23 cellular contexts compared by ENCODE assay signal in the genomic region with DNA sequence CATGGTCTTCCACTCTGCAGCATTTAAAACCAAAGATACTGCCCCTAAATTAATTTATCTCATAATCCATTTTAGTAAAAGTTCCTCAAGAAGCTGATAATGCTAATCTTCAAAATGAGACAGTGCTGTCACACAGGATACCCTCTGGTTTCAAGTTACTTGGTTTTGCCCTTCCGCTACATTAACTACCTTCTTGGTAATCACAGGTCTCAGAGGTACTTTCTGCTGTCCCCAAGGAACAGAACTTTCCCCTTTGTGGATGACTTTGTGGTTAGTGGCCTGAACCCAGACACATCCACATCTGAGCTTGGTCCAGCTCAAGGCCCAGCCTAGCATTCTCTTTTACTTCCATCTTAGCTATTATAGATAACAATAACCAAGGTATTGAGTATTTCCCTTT.
DNase-seq lines count a peak whose midpoint lies in the region; ATAC-seq, FAIRE-seq and TF ChIP-seq lines count a peak whose summit lies in the region.
"Had no signal": no experiment of that assay in that cellular context is flagged by ENCODE, and none has a peak within 500 bp of the region (broad histone marks: within the 10 kb centered on the region; RNA-seq: fewer than 3 reads in every experiment).

No MANE protein-coding gene starts in this region.

- H3K27me3 Mint-ChIP-seq in CD8-positive, alpha-beta T cell (ENCODE audit: low read depth), result no peaks in the 10 kb centered on the region
- H3K27me3 Mint-ChIP-seq: activated naive CD8-positive, alpha-beta T cell had no signal

- H3K9me3 Mint-ChIP-seq in CD8-positive, alpha-beta T cell, result no peaks in the 10 kb centered on the region

- no peaks in the 10 kb centered on the region for H3K36me3 Mint-ChIP-seq in CD8-positive, alpha-beta T cell
- H3K36me3 Mint-ChIP-seq: activated naive CD8-positive, alpha-beta T cell had no signal

- in situ Hi-C loops in GM12878 (cut with MboI), result no loop called here
- in situ Hi-C loops in transverse colon (cut with MboI; ENCODE audit: low pct_ligation_motif_present in 1 of 4, low pct_unique_long_range_greater_than_20kb in 1 of 4, low sequenced_read_pairs in 3 of 4), result no loop called here

- POLR2A ChIA-PET in GM12878 (lab: Charles Lee), result no interaction called here
- POLR2A ChIA-PET in CD8-positive, alpha-beta T cell (lab: Charles Lee), result no interaction called here

- H3K4me3 ChIP-seq in GM12878 (no peak overlapping the region), transverse colon (no peak overlapping the region)
- H3K4me3 ChIP-seq in CD8-positive, alpha-beta T cell (ENCODE audit: low read depth, low read length), result no peak overlapping the region
- H3K4me3 ChIP-seq: gastroesophageal sphincter, thyroid gland had no signal

- no peak overlapping the region for H3K27ac ChIP-seq in GM12878 (ENCODE audit: control insufficient read depth, insufficient read depth)
- H3K27ac ChIP-seq in transverse colon, result no peak overlapping the region
- no peak overlapping the region for H3K27ac ChIP-seq in CD8-positive, alpha-beta T cell (ENCODE audit: low read depth, low read length)
- H3K27ac ChIP-seq: gastroesophageal sphincter, thyroid gland had no signal

- H3K27me3 ChIP-seq in GM12878 (replicated peaks in 1 of 2; ENCODE audit: control insufficient read depth in 2 of 2, insufficient read depth in 2 of 2, low read length in 1 of 2) (no peaks in the 10 kb centered on the region), transverse colon (no peaks in the 10 kb centered on the region)
- H3K27me3 ChIP-seq in CD8-positive, alpha-beta T cell (ENCODE audit: insufficient read depth, low read length), result no peaks in the 10 kb centered on the region
- H3K27me3 ChIP-seq: gastroesophageal sphincter, thyroid gland had no signal

- H3K9ac ChIP-seq in GM12878 (ENCODE audit: control insufficient read depth, insufficient read depth, low read length), result no peak overlapping the region
- H3K9ac ChIP-seq: SK-N-SH had no signal

- H3K4me1 ChIP-seq in GM12878 (ENCODE audit: control insufficient read depth, insufficient read depth, low read length) (no peaks in the 10 kb centered on the region), transverse colon (no peaks in the 10 kb centered on the region)
- no peaks in the 10 kb centered on the region for H3K4me1 ChIP-seq in CD8-positive, alpha-beta T cell (ENCODE audit: insufficient read depth, low read length)
- H3K4me1 ChIP-seq: gastroesophageal sphincter, thyroid gland had no signal

- TF ChIP-seq POLR2A in GM12878 (IDR thresholded peaks at IDR 0.05; ENCODE audit: low read depth, low read length) (no peak), transverse colon (IDR thresholded peaks at IDR 0.05) (no peak)

- no peaks in the 10 kb centered on the region for H3K4me1 Mint-ChIP-seq in CD8-positive, alpha-beta T cell (ENCODE audit: low read depth)

- no peaks in the 10 kb centered on the region for H4K20me1 ChIP-seq in GM12878 (ENCODE audit: control insufficient read depth, insufficient read depth)

- CTCF ChIA-PET in GM12878 (lab: Yijun Ruan, JAX), result interaction anchor here (1.1 kb wide), 1 partner anchor 46 kb away, joined by 3 read pairs; no protein-coding TSS in a partner anchor
- CTCF ChIA-PET in CD8-positive, alpha-beta T cell (lab: Charles Lee), result no interaction called here

- BruUV-seq in GM12878 (replicated peaks; lab: Mats Ljungman, UMichigan), result no TSS peak

- TF ChIP-seq EP300 in GM12878 (IDR thresholded peaks at IDR 0.05; ENCODE audit: borderline replicate concordance in 1 of 2, control insufficient read depth in 1 of 2, low read depth in 2 of 2, low read length in 2 of 2) (no peak), transverse colon (IDR thresholded peaks at IDR 0.05; ENCODE audit: low read depth) (no peak)

- H3K79me2 ChIP-seq in GM12878 (ENCODE audit: control insufficient read depth, insufficient read depth, low read length), result no peaks in the 10 kb centered on the region

- H3K9me3 ChIP-seq in GM12878 (replicated peaks; ENCODE audit: control insufficient read depth, insufficient read depth, low read length) (no peaks in the 10 kb centered on the region), transverse colon (no peaks in the 10 kb centered on the region)
- no peaks in the 10 kb centered on the region for H3K9me3 ChIP-seq in CD8-positive, alpha-beta T cell (ENCODE audit: low read length)
- H3K9me3 ChIP-seq: gastroesophageal sphincter, SK-N-SH, thyroid gland had no signal

- FAIRE-seq in GM12878 (lab: Jason Lieb, UNC), result no peak

- ATAC-seq in GM18870 (IDR thresholded peaks at IDR 0.05; ENCODE audit: unreplicated experiment) (peak; percentile 47), HG02588 (IDR thresholded peaks at IDR 0.05; ENCODE audit: unreplicated experiment) (peak; percentile 70), HG03196 (IDR thresholded peaks at IDR 0.05; ENCODE audit: unreplicated experiment) (peak; percentile 55), GM12878 (peak; percentile 78), HG03025 (IDR thresholded peaks at IDR 0.05; ENCODE audit: low FRiP score, unreplicated experiment) (no peak)
- no peak for ATAC-seq in CD8-positive, alpha-beta T cell
- ATAC-seq: activated CD4-positive, CD25-positive, alpha-beta regulatory T cell treated with anti-CD3 and anti-CD28 coated beads, Interleukin-2, amount 50 U/mL, for 24 hours; esophagus mucosa; gastroesophageal sphincter; HCT116; left colon had no signal

- intact Hi-C loops in GM12878 (cut with micrococcal nuclease; ENCODE audit: unreplicated experiment) (no loop called here), transverse colon (cut with DNase I; ENCODE audit: low total_unique reads) (no loop called here)
- intact Hi-C loops in CD8-positive, alpha-beta T cell (cut with DNase I, micrococcal nuclease), result no loop called here

- WGBS in GM12878 (ENCODE audit: insufficient coverage, insufficient replicate concordance, low lambda C conversion rate, missing lambda C conversion rate), result 0% methylated on average over 1 of the region's 1 CpG
- WGBS in transverse colon (ENCODE audit: low coverage in 1 of 2), 2 donors, result 83% methylated on average over 1 of the region's 1 CpG; no CpG with 5 or more reads in 1 of the 2 donors

- H2AFZ ChIP-seq in GM12878 (ENCODE audit: control insufficient read depth, low read depth, low read length), result no peak overlapping the region

- DNase-seq in GM12878 (ENCODE audit: low read depth, low spot score) (peak; percentile 11), transverse colon (no peak), amniotic stem cell (lab: John Stamatoyannopoulos, UW) (no peak)
- no peak for DNase-seq in CD8-positive, alpha-beta T cell
- DNase-seq: effector CD8-positive, alpha-beta T cell; KG1; left colon; MV-4-11; NCI-H1930; NCI-H446; RPMI8226; SK-N-SH; stimulated activated naive CD4-positive, alpha-beta T cell treated with Interleukin-2 at 50 U/mL for 16 hours; thyroid gland had no signal

- H3K36me3 ChIP-seq in GM12878 (ENCODE audit: control insufficient read depth in 2 of 2, insufficient read depth in 2 of 2, low read length in 1 of 2), result no peaks in the 10 kb centered on the region
- no peaks in the 10 kb centered on the region for H3K36me3 ChIP-seq in transverse colon
- no peaks in the 10 kb centered on the region for H3K36me3 ChIP-seq in CD8-positive, alpha-beta T cell (ENCODE audit: insufficient read depth, low read length)
- H3K36me3 ChIP-seq: gastroesophageal sphincter, thyroid gland had no signal

- H3K4me2 ChIP-seq in GM12878 (ENCODE audit: control insufficient read depth, insufficient read depth), result no peak overlapping the region
- H3K4me2 ChIP-seq: SK-N-SH had no signal

- RAD21 ChIA-PET in GM12878 (lab: Charles Lee; ENCODE audit: unreplicated experiment), result no interaction called here

- TF ChIP-seq RAD21 in GM12878 (IDR thresholded peaks at IDR 0.05; ENCODE audit: insufficient read depth, low read depth, low read length), result no peak

- SMC1A ChIA-PET in GM12878 (lab: Charles Lee; ENCODE audit: uncharacterized antibody, unreplicated experiment), result no interaction called here

- no peak overlapping the region for H3K4me3 Mint-ChIP-seq in CD8-positive, alpha-beta T cell
- H3K4me3 Mint-ChIP-seq: activated naive CD8-positive, alpha-beta T cell had no signal

- TF ChIP-seq CTCF in GM12878 (IDR thresholded peaks at IDR 0.05 in 2 of 3, conservative IDR thresholded peaks at IDR 0.05 in 1 of 3; ENCODE audit: control insufficient read depth in 2 of 3, extremely low read depth in 1 of 3, insufficient read depth in 1 of 3, low read depth in 3 of 3, low read length in 3 of 3) (no peak), transverse colon (IDR thresholded peaks at IDR 0.05) (no peak)
- no peak for TF ChIP-seq CTCF in CD8-positive, alpha-beta T cell (IDR thresholded peaks at IDR 0.05)

- H3K27ac Mint-ChIP-seq in CD8-positive, alpha-beta T cell, result no peak overlapping the region
- H3K27ac Mint-ChIP-seq: activated naive CD8-positive, alpha-beta T cell had no signal

TF ChIP-seq in GM12878, 131 proteins besides CTCF, POLR2A, EP300 and RAD21 (continues in another document):
- TF ChIP-seq CREM (IDR thresholded peaks at IDR 0.05; ENCODE audit: low read depth), result no peak
- TF ChIP-seq SMAD1 (IDR thresholded peaks at IDR 0.05; ENCODE audit: low read depth, partially characterized antibody), result no peak
- no peak for TF ChIP-seq JUND (IDR thresholded peaks at IDR 0.05; ENCODE audit: low read depth, low read length)
- TF ChIP-seq, protein P1, sequence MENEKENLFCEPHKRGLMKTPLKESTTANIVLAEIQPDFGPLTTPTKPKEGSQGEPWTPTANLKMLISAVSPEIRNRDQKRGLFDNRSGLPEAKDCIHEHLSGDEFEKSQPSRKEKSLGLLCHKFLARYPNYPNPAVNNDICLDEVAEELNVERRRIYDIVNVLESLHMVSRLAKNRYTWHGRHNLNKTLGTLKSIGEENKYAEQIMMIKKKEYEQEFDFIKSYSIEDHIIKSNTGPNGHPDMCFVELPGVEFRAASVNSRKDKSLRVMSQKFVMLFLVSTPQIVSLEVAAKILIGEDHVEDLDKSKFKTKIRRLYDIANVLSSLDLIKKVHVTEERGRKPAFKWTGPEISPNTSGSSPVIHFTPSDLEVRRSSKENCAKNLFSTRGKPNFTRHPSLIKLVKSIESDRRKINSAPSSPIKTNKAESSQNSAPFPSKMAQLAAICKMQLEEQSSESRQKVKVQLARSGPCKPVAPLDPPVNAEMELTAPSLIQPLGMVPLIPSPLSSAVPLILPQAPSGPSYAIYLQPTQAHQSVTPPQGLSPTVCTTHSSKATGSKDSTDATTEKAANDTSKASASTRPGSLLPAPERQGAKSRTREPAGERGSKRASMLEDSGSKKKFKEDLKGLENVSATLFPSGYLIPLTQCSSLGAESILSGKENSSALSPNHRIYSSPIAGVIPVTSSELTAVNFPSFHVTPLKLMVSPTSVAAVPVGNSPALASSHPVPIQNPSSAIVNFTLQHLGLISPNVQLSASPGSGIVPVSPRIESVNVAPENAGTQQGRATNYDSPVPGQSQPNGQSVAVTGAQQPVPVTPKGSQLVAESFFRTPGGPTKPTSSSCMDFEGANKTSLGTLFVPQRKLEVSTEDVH (IDR thresholded peaks at IDR 0.05; ENCODE audit: low read depth, partially characterized antibody), result no peak
- no peak for TF ChIP-seq MTA2 (IDR thresholded peaks at IDR 0.05; ENCODE audit: low read depth)
- TF ChIP-seq ETV6 (conservative IDR thresholded peaks at IDR 0.05 in 1 of 2, IDR thresholded peaks at IDR 0.05 in 1 of 2; ENCODE audit: borderline replicate concordance in 1 of 2, low read depth in 1 of 2), result no peak
- no peak for TF ChIP-seq FOXK2 (IDR thresholded peaks at IDR 0.05)
- no peak for TF ChIP-seq MYC (IDR thresholded peaks at IDR 0.05; ENCODE audit: insufficient read depth, insufficient read length, insufficient replicate concordance, low read length, severe bottlenecking)

Comparison
In these comparisons a context has a peak if more than half of its experiments do, and no peak if none do; other contexts are left out.
1. ATAC-seq: peak in GM18870 (single experiment), HG02588 (single experiment), HG03196 (single experiment) and GM12878 (single experiment); none in HG03025 (single experiment) and CD8-positive, alpha-beta T cell (single experiment).